Comparison of ENCODE assay signal across 3 cellular contexts in the genomic region with DNA sequence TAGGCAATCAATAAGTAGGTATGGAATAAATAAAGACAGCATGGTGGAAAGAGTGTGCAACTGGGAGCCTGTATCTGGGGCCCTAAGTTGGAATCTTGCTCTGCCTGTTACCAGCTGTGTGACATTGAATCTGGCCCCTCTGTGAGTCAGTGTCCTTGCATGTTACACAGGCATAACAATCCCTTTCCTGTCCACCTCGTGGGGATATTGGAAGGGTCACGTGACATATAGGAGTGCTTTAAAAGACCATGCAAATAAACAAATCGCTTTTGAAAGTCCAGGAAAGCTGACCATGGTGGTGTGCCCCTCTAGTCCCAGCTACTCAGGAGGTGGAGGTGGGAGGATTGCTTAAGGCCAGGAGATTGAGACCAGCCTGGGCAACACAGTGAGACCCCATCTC.
TF ChIP-seq lines count a peak whose summit lies in the region.

No MANE protein-coding gene starts in this region.

TF ChIP-seq in A549, 52 proteins besides CTCF, POLR2A, EP300 and RAD21:
- TF ChIP-seq POLR2AphosphoS2 (conservative IDR thresholded peaks at IDR 0.05; ENCODE audit: low read length) = no peak
- TF ChIP-seq, protein P1, sequence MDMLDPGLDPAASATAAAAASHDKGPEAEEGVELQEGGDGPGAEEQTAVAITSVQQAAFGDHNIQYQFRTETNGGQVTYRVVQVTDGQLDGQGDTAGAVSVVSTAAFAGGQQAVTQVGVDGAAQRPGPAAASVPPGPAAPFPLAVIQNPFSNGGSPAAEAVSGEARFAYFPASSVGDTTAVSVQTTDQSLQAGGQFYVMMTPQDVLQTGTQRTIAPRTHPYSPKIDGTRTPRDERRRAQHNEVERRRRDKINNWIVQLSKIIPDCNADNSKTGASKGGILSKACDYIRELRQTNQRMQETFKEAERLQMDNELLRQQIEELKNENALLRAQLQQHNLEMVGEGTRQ (IDR thresholded peaks at IDR 0.05) = peak; percentile 50; the same call in 1 of the 2 replicates

TF ChIP-seq in Ishikawa, 13 proteins besides CTCF, POLR2A, EP300 and RAD21:
- no peak for TF ChIP-seq YY1 (IDR thresholded peaks at IDR 0.05; ENCODE audit: low read depth)
- TF ChIP-seq ZBTB7A (IDR thresholded peaks at IDR 0.05; ENCODE audit: low read depth) = no peak
- TF ChIP-seq TEAD4 (IDR thresholded peaks at IDR 0.05) = no peak
- TF ChIP-seq TAF1 (IDR thresholded peaks at IDR 0.05; ENCODE audit: low read depth) = no peak
- TF ChIP-seq, protein P2, sequence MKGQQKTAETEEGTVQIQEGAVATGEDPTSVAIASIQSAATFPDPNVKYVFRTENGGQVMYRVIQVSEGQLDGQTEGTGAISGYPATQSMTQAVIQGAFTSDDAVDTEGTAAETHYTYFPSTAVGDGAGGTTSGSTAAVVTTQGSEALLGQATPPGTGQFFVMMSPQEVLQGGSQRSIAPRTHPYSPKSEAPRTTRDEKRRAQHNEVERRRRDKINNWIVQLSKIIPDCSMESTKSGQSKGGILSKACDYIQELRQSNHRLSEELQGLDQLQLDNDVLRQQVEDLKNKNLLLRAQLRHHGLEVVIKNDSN (IDR thresholded peaks at IDR 0.05) = peak; percentile 41; the same call in 1 of the 2 replicates
- TF ChIP-seq, protein P3, sequence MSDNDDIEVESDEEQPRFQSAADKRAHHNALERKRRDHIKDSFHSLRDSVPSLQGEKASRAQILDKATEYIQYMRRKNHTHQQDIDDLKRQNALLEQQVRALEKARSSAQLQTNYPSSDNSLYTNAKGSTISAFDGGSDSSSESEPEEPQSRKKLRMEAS (IDR thresholded peaks at IDR 0.05) = no peak
- no peak for TF ChIP-seq TCF12 (IDR thresholded peaks at IDR 0.05; ENCODE audit: low read depth)

TF ChIP-seq in GM12878, 131 proteins besides CTCF, POLR2A, EP300 and RAD21 (continued from another document):
- peak; percentile 31; the same call in 1 of the 2 replicates for TF ChIP-seq RAD51 (IDR thresholded peaks at IDR 0.05)
